13 cellular contexts compared by ENCODE assay signal in genomic region chr11:11857769-11858168, GRCh38. TPM values are rescaled to one million over a fixed set of nuclear protein-coding genes. Genes with fewer than 3 reads are reported as not detected.
DNase-seq lines count a peak whose midpoint lies in the region; ATAC-seq and TF ChIP-seq lines count a peak whose summit lies in the region.
"Had no signal": no experiment of that assay in that cellular context is flagged by ENCODE, and none has a peak within 500 bp of the region (broad histone marks: within the 10 kb centered on the region; RNA-seq: fewer than 3 reads in every experiment).

No MANE protein-coding gene starts in this region.

- intact Hi-C loops in body of pancreas (cut with DNase I), result no loop called here

- peaks cover 0 to 3% (median 2%) of the 10 kb centered on the region in 3 donors for H3K36me3 Mint-ChIP-seq in CD8-positive, alpha-beta memory T cell
- H3K36me3 Mint-ChIP-seq in natural killer cell treated with Interleukin-12 subunit alpha and Interleukin-12 subunit beta and Interleukin-15 and Interleukin-18, amount 100 ng/mL, for 72 hours, result no peaks in the 10 kb centered on the region

- peak; percentile 21 for ATAC-seq in body of pancreas
- ATAC-seq in natural killer cell treated with Interleukin-12 subunit alpha and Interleukin-12 subunit beta and Interleukin-15 and Interleukin-18, amount 100 ng/mL, for 72 hours, result peak in 1 of 2 donors; percentile 62
- ATAC-seq in HG02870 (IDR thresholded peaks at IDR 0.05; ENCODE audit: unreplicated experiment), result no peak

- 0 out of 2 replicates have a peak overlapping the region, but pooled peaks have one; percentile 10 for H3K4me2 ChIP-seq in KMS-11

- H4K20me1 ChIP-seq in KMS-11 (ENCODE audit: insufficient read depth), result peaks cover 18% of the 10 kb centered on the region

- H3K9me3 ChIP-seq in CD8-positive, alpha-beta memory T cell (ENCODE audit: low read length), result no peaks in the 10 kb centered on the region
- no peaks in the 10 kb centered on the region for H3K9me3 ChIP-seq in body of pancreas
- H3K9me3 ChIP-seq: HAP-1 had no signal

- peaks cover 85% of the 10 kb centered on the region for H3K79me2 ChIP-seq in KMS-11 (ENCODE audit: insufficient read depth, low read depth)

- no peaks in the 10 kb centered on the region for H3K36me3 ChIP-seq in CD8-positive, alpha-beta memory T cell (ENCODE audit: insufficient read depth, low read length)
- no peaks in the 10 kb centered on the region for H3K36me3 ChIP-seq in KMS-11 (ENCODE audit: insufficient read depth)
- no peaks in the 10 kb centered on the region for H3K36me3 ChIP-seq in body of pancreas (replicated peaks in 1 of 2; ENCODE audit: insufficient read depth in 1 of 2, low read depth in 2 of 2)
- H3K36me3 ChIP-seq: HAP-1 had no signal

- H3K27me3 Mint-ChIP-seq in CD8-positive, alpha-beta memory T cell, result no peaks in the 10 kb centered on the region
- no peaks in the 10 kb centered on the region for H3K27me3 Mint-ChIP-seq in natural killer cell treated with Interleukin-12 subunit alpha and Interleukin-12 subunit beta and Interleukin-15 and Interleukin-18, amount 100 ng/mL, for 72 hours
- H3K27me3 Mint-ChIP-seq: activated CD4-positive, alpha-beta T cell treated with anti-CD3 and anti-CD28 coated beads, Interleukin-2, amount 10 ng/mL, durations not matched to agents 24 days and 14 days had no signal

- no peak overlapping the region for H3K27ac ChIP-seq in CD8-positive, alpha-beta memory T cell (ENCODE audit: low read depth, low read length)
- H3K27ac ChIP-seq in KMS-11 (no peak overlapping the region), body of pancreas (no peak overlapping the region)

- no peaks in the 10 kb centered on the region for H3K9me3 Mint-ChIP-seq in CD8-positive, alpha-beta memory T cell
- no peaks in the 10 kb centered on the region for H3K9me3 Mint-ChIP-seq in natural killer cell treated with Interleukin-12 subunit alpha and Interleukin-12 subunit beta and Interleukin-15 and Interleukin-18, amount 100 ng/mL, for 72 hours
- H3K9me3 Mint-ChIP-seq: activated CD4-positive, alpha-beta T cell treated with anti-CD3 and anti-CD28 coated beads, Interleukin-2, amount 10 ng/mL, durations not matched to agents 24 days and 14 days had no signal

- TF ChIP-seq CTCF in KMS-11 (conservative IDR thresholded peaks at IDR 0.05; ENCODE audit: low read depth, low read length) (no peak), body of pancreas (IDR thresholded peaks at IDR 0.05) (no peak)

- no peak overlapping the region for H3K4me3 ChIP-seq in CD8-positive, alpha-beta memory T cell (ENCODE audit: low read length)
- H3K4me3 ChIP-seq in KMS-11 (IDR thresholded peaks at IDR 0.05; ENCODE audit: insufficient read depth, low read depth, low read length) (no peak overlapping the region), body of pancreas (no peak overlapping the region)
- H3K4me3 ChIP-seq: HAP-1 had no signal

- no peaks in the 10 kb centered on the region for H3K27me3 ChIP-seq in CD8-positive, alpha-beta memory T cell (ENCODE audit: insufficient read depth, low read length, poor library complexity, severe bottlenecking)
- H3K27me3 ChIP-seq in KMS-11 (ENCODE audit: insufficient read depth, low read depth) (no peaks in the 10 kb centered on the region), body of pancreas (no peaks in the 10 kb centered on the region)

- H3K27ac Mint-ChIP-seq in CD8-positive, alpha-beta memory T cell, result peak overlapping the region; percentile 26 to 89 (median 84)
- peak overlapping the region; percentile 11 to 17 for H3K27ac Mint-ChIP-seq in natural killer cell treated with Interleukin-12 subunit alpha and Interleukin-12 subunit beta and Interleukin-15 and Interleukin-18, amount 100 ng/mL, for 72 hours
- H3K27ac Mint-ChIP-seq: activated CD4-positive, alpha-beta T cell treated with anti-CD3 and anti-CD28 coated beads, Interleukin-2, amount 10 ng/mL, durations not matched to agents 24 days and 14 days had no signal

- POLR2A ChIA-PET in CD8-positive, alpha-beta memory T cell (lab: Charles Lee), result no interaction called here

- peaks cover 39% of the 10 kb centered on the region for H3K4me1 ChIP-seq in CD8-positive, alpha-beta memory T cell (ENCODE audit: insufficient read depth, low read length)
- H3K4me1 ChIP-seq in KMS-11 (ENCODE audit: low read depth, poor library complexity, severe bottlenecking) (peaks cover 30% of the 10 kb centered on the region), body of pancreas (peaks cover 44% of the 10 kb centered on the region)

- H2AFZ ChIP-seq in KMS-11 (ENCODE audit: low read depth), result no peak overlapping the region

- CTCF ChIA-PET in CD8-positive, alpha-beta memory T cell (lab: Charles Lee), result interaction anchor here (1.0 kb wide), 1 partner anchor 13 kb away, joined by 3 read pairs; no protein-coding TSS in a partner anchor

- WGBS in body of pancreas, 2 donors, result 62 to 63% methylated on average over 5 of the region's 5 CpGs

- peak in 3 of 5 donors; percentile 26 to 49 (median 30) for DNase-seq in CD8-positive, alpha-beta memory T cell
- DNase-seq in body of pancreas, result no peak
- no peak for DNase-seq in natural killer cell treated with Interleukin-12 subunit alpha and Interleukin-12 subunit beta and Interleukin-15 and Interleukin-18, amount 100 ng/mL, for 72 hours (ENCODE audit: low spot score)
- DNase-seq in stimulated activated CD4-positive, alpha-beta T cell treated with anti-CD3 and anti-CD28 coated beads, Interleukin-15, amount 100 ng/mL, for 24 hours, result no peak
- DNase-seq in activated effector memory CD4-positive, alpha-beta T cell treated with Interleukin-2 at 50 U/mL for 16 hours, result no peak
- no peak for DNase-seq in COLO668 (lab: John Stamatoyannopoulos, UW; ENCODE audit: unreplicated experiment)
- DNase-seq: activated CD4-positive, alpha-beta T cell treated with anti-CD3 and anti-CD28 coated beads, Interleukin-2, amount 10 ng/mL, durations not matched to agents 24 days and 14 days; activated gamma-delta T cell treated with Interleukin-2 at 50 U/mL for 16 hours; GF-D8; NCI-H2171 had no signal

- peak overlapping the region; percentile 57 to 84 (median 74) for H3K4me3 Mint-ChIP-seq in CD8-positive, alpha-beta memory T cell
- peak overlapping the region; percentile 68 for H3K4me3 Mint-ChIP-seq in natural killer cell treated with Interleukin-12 subunit alpha and Interleukin-12 subunit beta and Interleukin-15 and Interleukin-18, amount 100 ng/mL, for 72 hours
- H3K4me3 Mint-ChIP-seq: activated CD4-positive, alpha-beta T cell treated with anti-CD3 and anti-CD28 coated beads, Interleukin-2, amount 10 ng/mL, durations not matched to agents 24 days and 14 days had no signal

- peaks cover 65 to 87% (median 82%) of the 10 kb centered on the region in 3 donors for H3K4me1 Mint-ChIP-seq in CD8-positive, alpha-beta memory T cell
- H3K4me1 Mint-ChIP-seq in natural killer cell treated with Interleukin-12 subunit alpha and Interleukin-12 subunit beta and Interleukin-15 and Interleukin-18, amount 100 ng/mL, for 72 hours (ENCODE audit: low read depth in 2 of 2), result peaks cover 36 to 47% of the 10 kb centered on the region in 2 donors

- no peak overlapping the region for H3K9ac ChIP-seq in KMS-11

- TF ChIP-seq POLR2A in body of pancreas (IDR thresholded peaks at IDR 0.05), result no peak

RNA-seq across cellular contexts. Expression of gene USP47, which starts 16.0 kb away (rescaled TPM):
- total RNA-seq in CD8-positive, alpha-beta memory T cell, result 10 to 100 TPM; 47.0 to 50.2 TPM
- 53.8 TPM for polyA plus RNA-seq in CD8-positive, alpha-beta memory T cell
- total RNA-seq in body of pancreas, result 10 to 100 TPM; 51.1 to 63.3 TPM
- 10 to 100 TPM; 61.7 to 61.8 TPM for total RNA-seq in natural killer cell treated with Interleukin-12 subunit alpha and Interleukin-12 subunit beta and Interleukin-15 and Interleukin-18, amount 100 ng/mL, for 72 hours

Comparison
In these comparisons a context has a peak if more than half of its experiments do, and no peak if none do; other contexts are left out.
1. DNase-seq: peak in CD8-positive, alpha-beta memory T cell (3 of 5); none in body of pancreas (0 of 4), natural killer cell treated with Interleukin-12 subunit alpha and Interleukin-12 subunit beta and Interleukin-15 and Interleukin-18, amount 100 ng/mL, for 72 hours (single experiment), stimulated activated CD4-positive, alpha-beta T cell treated with anti-CD3 and anti-CD28 coated beads, Interleukin-15, amount 100 ng/mL, for 24 hours (single experiment), activated effector memory CD4-positive, alpha-beta T cell treated with Interleukin-2 at 50 U/mL for 16 hours (single experiment) and COLO668 (single experiment).